In genomic region chr6:44475779-44476434, GRCh38 we compare ENCODE assay signal across 8 cellular contexts.
A peak's percentile ranks its signal among the peaks of the same experiment; 100 is the strongest.
DNase-seq lines count a peak whose midpoint lies in the region; ATAC-seq and TF ChIP-seq lines count a peak whose summit lies in the region.

No MANE protein-coding gene starts in this region.

- DNase-seq in NCI-H2029 (lab: John Stamatoyannopoulos, UW) (peak; percentile 75), UCSD-AML1 (lab: John Stamatoyannopoulos, UW; ENCODE audit: unreplicated experiment) (peak; percentile 77), brain microvascular endothelial cell (peak; percentile 48), inferior parietal cortex (ENCODE audit: extremely low spot score) (peak; percentile 78)
- DNase-seq in stimulated activated CD4-positive, alpha-beta T cell treated with anti-CD3 and anti-CD28 coated beads, Interleukin-15, amount 100 ng/mL, for 24 hours: peak; percentile 81

- peak; percentile 85 for ATAC-seq in HG02759 (IDR thresholded peaks at IDR 0.05; ENCODE audit: unreplicated experiment)
- ATAC-seq in HG02970 (IDR thresholded peaks at IDR 0.05; ENCODE audit: low FRiP score, unreplicated experiment): no peak

- H3K4me3 ChIP-seq in brain microvascular endothelial cell (ENCODE audit: low read depth, low read length): no peak overlapping the region

- no peak overlapping the region for H3K27ac ChIP-seq in brain microvascular endothelial cell

- TF ChIP-seq CTCF in GM12873 (IDR thresholded peaks at IDR 0.05; ENCODE audit: insufficient read depth, low read depth, low read length, missing control alignments): peak; percentile 94
- TF ChIP-seq CTCF in brain microvascular endothelial cell (IDR thresholded peaks at IDR 0.05; ENCODE audit: low read depth, low read length, missing control alignments): peak; percentile 97

- H3K27me3 ChIP-seq in brain microvascular endothelial cell (replicated peaks): peaks cover 2% of the 10 kb centered on the region

- H3K36me3 ChIP-seq in brain microvascular endothelial cell (replicated peaks): no peaks in the 10 kb centered on the region

- in situ Hi-C loops in brain microvascular endothelial cell (cut with HindIII; ENCODE audit: low pct_ligation_motif_present, low sequenced_read_pairs): no loop called here
